In the genomic region with DNA sequence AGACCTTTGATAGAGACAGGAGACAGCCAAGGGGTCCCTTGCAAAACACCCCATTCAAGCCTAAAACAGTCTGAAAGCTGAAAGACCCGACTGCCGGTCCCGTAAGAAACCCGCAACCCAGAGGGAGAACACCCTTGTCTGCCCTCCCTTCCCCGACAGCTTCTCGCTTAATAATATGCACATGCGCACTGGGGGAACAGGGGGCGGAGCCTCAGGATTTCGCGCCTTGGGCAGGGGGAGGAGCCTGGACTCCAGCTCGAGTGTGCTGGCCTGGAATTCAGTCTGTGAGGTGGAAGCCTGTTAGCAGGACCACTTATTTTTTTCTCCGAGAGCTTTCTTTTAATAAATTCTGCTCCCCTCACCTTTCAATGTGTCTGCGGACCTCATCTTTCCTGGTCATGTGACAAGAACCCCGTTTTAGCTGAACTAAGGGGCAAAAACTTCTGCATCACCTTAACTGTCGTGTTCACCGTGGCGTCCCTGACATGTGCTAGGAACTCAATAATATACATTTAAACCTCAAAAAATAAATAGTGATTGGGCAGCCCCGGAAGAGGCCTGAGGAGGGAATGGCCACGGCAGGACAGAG, we compare ENCODE assay signal across 9 cellular contexts. TPM values are rescaled to one million over a fixed set of nuclear protein-coding genes. Genes with fewer than 3 reads are reported as not detected.
DNase-seq lines count a peak whose midpoint lies in the region; ATAC-seq, FAIRE-seq and TF ChIP-seq lines count a peak whose summit lies in the region.
"Had no signal": no experiment of that assay in that cellular context is flagged by ENCODE, and none has a peak within 500 bp of the region (broad histone marks: within the 10 kb centered on the region; RNA-seq: fewer than 3 reads in every experiment).

No MANE protein-coding gene starts in this region.

- no peaks in the 10 kb centered on the region for H3K79me1 ChIP-seq in IMR-90 (ENCODE audit: low read depth in 1 of 2, low read length in 2 of 2)

- no peak overlapping the region for H2AK9ac ChIP-seq in IMR-90 (replicated peaks; ENCODE audit: low read depth, low read length, poor library complexity)

- in situ Hi-C loops in IMR-90 (cut with MboI; ENCODE audit: low sequenced_read_pairs) = no loop called here

- no peak overlapping the region for H3K18ac ChIP-seq in IMR-90 (ENCODE audit: low read depth, low read length)

- H3K56ac ChIP-seq in IMR-90 (ENCODE audit: extremely low read depth, insufficient read depth, low read length) = no peak overlapping the region

- no peaks in the 10 kb centered on the region for H3K9me1 ChIP-seq in IMR-90 (ENCODE audit: insufficient read depth, low read length)

- no peak overlapping the region for H2BK20ac ChIP-seq in IMR-90 (ENCODE audit: low read depth, low read length)

- no peak overlapping the region for H3K27ac ChIP-seq in IMR-90 (ENCODE audit: insufficient read depth, low read length)
- peak overlapping the region in 7 of 12 donors; percentile 15 to 67 (median 50) for H3K27ac ChIP-seq in heart left ventricle
- peak overlapping the region in 15 of 21 experiments; percentile 6 to 73 (median 39) for H3K27ac ChIP-seq in skin epidermis

- H4K5ac ChIP-seq in IMR-90 (ENCODE audit: low read depth, low read length) = no peak overlapping the region

- no peak for TF ChIP-seq CTCF in IMR-90 (conservative IDR thresholded peaks at IDR 0.05; ENCODE audit: low read depth, low read length)
- no peak for TF ChIP-seq CTCF in heart left ventricle (IDR thresholded peaks at IDR 0.05)

- H2BK120ac ChIP-seq in IMR-90 (ENCODE audit: low read depth, low read length) = no peak overlapping the region

- TF ChIP-seq POLR2A in IMR-90 (IDR thresholded peaks at IDR 0.05; ENCODE audit: low read depth, low read length) (no peak), heart left ventricle (IDR thresholded peaks at IDR 0.05) (no peak)

- H3K4ac ChIP-seq in IMR-90 (ENCODE audit: low read depth, low read length) = no peak overlapping the region

- peak; percentile 70 for FAIRE-seq in GM18507 (lab: Jason Lieb, UNC)

- no peak overlapping the region for H3K14ac ChIP-seq in IMR-90 (replicated peaks; ENCODE audit: low read depth, low read length)

- H3K4me2 ChIP-seq in IMR-90 (ENCODE audit: low read depth, low read length) = no peak overlapping the region

- ATAC-seq in IMR-90 (ENCODE audit: low read depth) = peak; percentile 73; the same call in 1 of the 2 replicates
- peak in 3 of 4 donors; percentile 49 to 62 (median 59) for ATAC-seq in heart left ventricle
- ATAC-seq: Panc1 had no signal

- H3K9ac ChIP-seq in IMR-90 (ENCODE audit: low read depth, low read length) = no peak overlapping the region

- dilution Hi-C loops in IMR-90 (cut with HindIII; ENCODE audit: low sequenced_read_pairs, unreplicated experiment) = no loop called here

- H2AFZ ChIP-seq in IMR-90 (replicated peaks; ENCODE audit: low read length, poor library complexity) = peak overlapping the region; percentile 64

- H2BK5ac ChIP-seq in IMR-90 (ENCODE audit: low read depth, low read length, poor library complexity, severe bottlenecking) = no peak overlapping the region

- H3K23ac ChIP-seq in IMR-90 (ENCODE audit: low read depth, low read length) = no peak overlapping the region

- H2BK15ac ChIP-seq in IMR-90 (ENCODE audit: low read depth, low read length) = no peak overlapping the region

- H4K91ac ChIP-seq in IMR-90 (ENCODE audit: insufficient read depth, low read depth, low read length) = peak overlapping the region; percentile 6; the same call in 1 of the 2 replicates

- H3K4me3 ChIP-seq in IMR-90 (ENCODE audit: insufficient read depth, low read depth, low read length) (no peak overlapping the region), heart left ventricle (peak overlapping the region in 10 of 12 donors; percentile 10 to 55 (median 37)), skin epidermis (peak overlapping the region in 5 of 7 experiments; percentile 4 to 32 (median 10))

- POLR2A ChIA-PET in IMR-90 (lab: Charles Lee; ENCODE audit: unreplicated experiment) = interaction anchor here (0.6 kb wide), 1 partner anchor 150 kb away, joined by 3 read pairs; no protein-coding TSS in a partner anchor

- BruUV-seq in IMR-90 (replicated peaks; lab: Mats Ljungman, UMichigan) = no TSS peak

- CTCF ChIA-PET in IMR-90 (lab: Yijun Ruan, JAX) = no interaction called here

- peak overlapping the region; percentile 43 to 77; a peak in 3 of 4 replicates for H4K8ac ChIP-seq in IMR-90 (ENCODE audit: low read depth in 2 of 2, low read length in 2 of 2)

- peak overlapping the region; percentile 62; the same call in 1 of the 2 replicates for H2AK5ac ChIP-seq in IMR-90 (ENCODE audit: low read depth, low read length)

- H3K4me1 ChIP-seq in IMR-90 (ENCODE audit: control insufficient read depth, insufficient read depth, low read length) = no peaks in the 10 kb centered on the region
- H3K4me1 ChIP-seq in heart left ventricle = peaks cover 0 to 29% (median 19%) of the 10 kb centered on the region in 12 donors

- intact Hi-C loops in IMR-90 (cut with micrococcal nuclease) (no loop called here), heart left ventricle (cut with DNase I) (loop anchor here in 1 of 10 donors (10.0 kb wide), 1 partner anchor 57 kb away; no protein-coding TSS in a partner anchor)

- no peaks in the 10 kb centered on the region for H3K27me3 ChIP-seq in IMR-90 (ENCODE audit: control insufficient read depth, insufficient read depth, low read length)
- no peaks in the 10 kb centered on the region for H3K27me3 ChIP-seq in heart left ventricle

- TF ChIP-seq RAD21 in IMR-90 (IDR thresholded peaks at IDR 0.05; ENCODE audit: low read length) = no peak

- H3K9me3 ChIP-seq in IMR-90 (ENCODE audit: control insufficient read depth, insufficient read depth, low read length) = no peaks in the 10 kb centered on the region
- no peaks in the 10 kb centered on the region for H3K9me3 ChIP-seq in heart left ventricle

- H4K20me1 ChIP-seq in IMR-90 (ENCODE audit: insufficient read depth, low read length) = no peaks in the 10 kb centered on the region

- H3K36me3 ChIP-seq in IMR-90 (ENCODE audit: control insufficient read depth, insufficient read depth, low read length) (no peaks in the 10 kb centered on the region), heart left ventricle (no peaks in the 10 kb centered on the region)

- DNase-seq in GM18507 (ENCODE audit: extremely low spot score, insufficient read length, low read depth) (peak; percentile 45), IMR-90 (no peak), heart left ventricle (peak; percentile 57 to 83 (median 70)), NCI-H1436 treated with DMSO at 0.1 percent for 48 hours (lab: John Stamatoyannopoulos, UW) (no peak), GDM1 (lab: John Stamatoyannopoulos, UW) (no peak), NCI-H1048 (lab: John Stamatoyannopoulos, UW) (no peak)
- DNase-seq in activated T-cell treated with anti-CD3 and anti-CD28 coated beads, Interleukin-2, amount 50 U/mL, for 1 hour = peak; percentile 41

- 40% methylated on average over 2 of the region's 19 CpGs; no CpG with 5 or more reads in 1 of the 2 experiments for WGBS in IMR-90 (ENCODE audit: extremely low coverage in 2 of 2, insufficient read length in 1 of 2), 2 experiments
- 60 to 75% (median 63%) methylated on average over 19 of the region's 19 CpGs for WGBS in heart left ventricle, 4 donors

TF ChIP-seq in IMR-90, 13 proteins besides CTCF, POLR2A, EP300 and RAD21:
- TF ChIP-seq BHLHE40 (IDR thresholded peaks at IDR 0.05; ENCODE audit: low read depth, low read length) = no peak
- TF ChIP-seq CHD1 (IDR thresholded peaks at IDR 0.05; ENCODE audit: low read depth, low read length) = no peak
- TF ChIP-seq NFE2L2 (IDR thresholded peaks at IDR 0.05; ENCODE audit: low read depth, low read length) = no peak
- TF ChIP-seq FOS (IDR thresholded peaks at IDR 0.05; ENCODE audit: low read depth, low read length) = no peak
- TF ChIP-seq MAFK (IDR thresholded peaks at IDR 0.05; ENCODE audit: low read depth, low read length) = no peak
- TF ChIP-seq, protein P1, sequence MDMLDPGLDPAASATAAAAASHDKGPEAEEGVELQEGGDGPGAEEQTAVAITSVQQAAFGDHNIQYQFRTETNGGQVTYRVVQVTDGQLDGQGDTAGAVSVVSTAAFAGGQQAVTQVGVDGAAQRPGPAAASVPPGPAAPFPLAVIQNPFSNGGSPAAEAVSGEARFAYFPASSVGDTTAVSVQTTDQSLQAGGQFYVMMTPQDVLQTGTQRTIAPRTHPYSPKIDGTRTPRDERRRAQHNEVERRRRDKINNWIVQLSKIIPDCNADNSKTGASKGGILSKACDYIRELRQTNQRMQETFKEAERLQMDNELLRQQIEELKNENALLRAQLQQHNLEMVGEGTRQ (IDR thresholded peaks at IDR 0.05; ENCODE audit: low read depth, low read length) = no peak
- TF ChIP-seq CEBPB (IDR thresholded peaks at IDR 0.05; ENCODE audit: low read depth, low read length) = no peak
- no peak for TF ChIP-seq MXI1 (IDR thresholded peaks at IDR 0.05; ENCODE audit: borderline replicate concordance, low read depth, low read length)
- TF ChIP-seq RCOR1 (IDR thresholded peaks at IDR 0.05; ENCODE audit: insufficient replicate concordance, low read length) = no peak
- no peak for TF ChIP-seq SMC3 (IDR thresholded peaks at IDR 0.05; ENCODE audit: low read depth, low read length)
- no peak for TF ChIP-seq RFX5 (IDR thresholded peaks at IDR 0.05; ENCODE audit: low read depth, low read length)
- TF ChIP-seq ELK1 (IDR thresholded peaks at IDR 0.05; ENCODE audit: borderline replicate concordance, low read depth, low read length) = no peak
- no peak for TF ChIP-seq MAZ (IDR thresholded peaks at IDR 0.05; ENCODE audit: borderline replicate concordance, low read depth, low read length)

RNA-seq across cellular contexts. Expression of gene TNFAIP8L3, which starts 17.0 kb away (rescaled TPM):
- total RNA-seq in IMR-90 (2012; rRNA removed) = 0.83 and 0.90 TPM in 2 replicates
- polyA plus RNA-seq in IMR-90 (2012; rRNA removed) = 0.09 and 0.29 TPM in 2 replicates
- polyA plus RNA-seq in IMR-90 (2012; cell fraction: cytosol; rRNA removed) = 0.10 and 0.39 TPM in 2 replicates
- polyA plus RNA-seq in IMR-90 (2012; cell fraction: nucleus; rRNA removed; ENCODE audit: low replicate concordance) = 0.07 TPM in 1 of 2 replicates, not detected in the other
- total RNA-seq in heart left ventricle = 10 to 100 TPM in 1 of 9 donors, 1 to 10 TPM in 8; 1.3 to 14.1 (median 3.1) TPM
- 10 to 100 TPM in 1 of 2 donors, 1 to 10 TPM in 1; 1.4 to 28.0 TPM for polyA plus RNA-seq in heart left ventricle

Comparison
In these comparisons a context has a peak if more than half of its experiments do, and no peak if none do; other contexts are left out.
1. DNase-seq: peak in GM18507 (single experiment), activated T-cell treated with anti-CD3 and anti-CD28 coated beads, Interleukin-2, amount 50 U/mL, for 1 hour (single experiment) and heart left ventricle (5 of 5); none in IMR-90 (single experiment), NCI-H1436 treated with DMSO at 0.1 percent for 48 hours (single experiment), GDM1 (single experiment) and NCI-H1048 (single experiment).